18 cellular contexts compared by ENCODE assay signal in the genomic region with DNA sequence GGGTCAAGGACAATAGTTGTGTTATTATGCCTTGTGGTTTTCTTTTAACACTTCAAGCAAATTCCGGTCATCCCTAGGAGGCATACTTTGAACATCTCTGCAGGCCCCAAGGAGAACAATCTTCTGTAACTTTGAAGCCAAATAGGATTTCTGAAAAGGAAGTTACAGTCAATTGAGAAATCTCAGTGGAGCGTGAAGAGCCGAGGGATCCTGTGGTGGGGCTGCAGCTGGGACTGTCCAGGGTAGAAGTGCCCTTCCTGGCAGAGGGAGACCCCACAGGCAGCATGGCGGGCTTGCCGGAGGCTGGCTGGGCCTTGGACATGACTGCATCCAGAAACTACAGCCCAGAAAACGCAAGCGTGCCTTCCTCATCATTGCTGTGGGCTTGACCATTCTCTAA.
"Had no signal": no experiment of that assay in that cellular context is flagged by ENCODE, and none has a peak within 500 bp of the region (broad histone marks: within the 10 kb centered on the region; RNA-seq: fewer than 3 reads in every experiment).

No MANE protein-coding gene starts in this region.

- H3K36me3 Mint-ChIP-seq: activated naive CD4-positive, alpha-beta T cell treated with anti-CD3 and anti-CD28 coated beads, Interleukin-2, amount 50 U/mL, for 72 hours had no signal

- H3K27me3 ChIP-seq: esophagus squamous epithelium, right lobe of liver, spleen had no signal

- H3K27ac Mint-ChIP-seq: activated CD4-positive, alpha-beta T cell treated with anti-CD3 and anti-CD28 coated beads, Interleukin-2, amount 10 ng/mL, durations not matched to agents 7 days and 5 days; activated naive CD4-positive, alpha-beta T cell treated with anti-CD3 and anti-CD28 coated beads, Interleukin-2, amount 50 U/mL, for 72 hours; naive thymus-derived CD4-positive, alpha-beta T cell; WTC11 had no signal

- H3K4me1 Mint-ChIP-seq: activated CD4-positive, alpha-beta T cell treated with anti-CD3 and anti-CD28 coated beads, Interleukin-2, amount 10 ng/mL, durations not matched to agents 7 days and 5 days had no signal

- H3K27me3 Mint-ChIP-seq: activated CD4-positive, alpha-beta T cell treated with anti-CD3 and anti-CD28 coated beads, Interleukin-2, amount 10 ng/mL, durations not matched to agents 7 days and 5 days had no signal

- DNase-seq: activated CD4-positive, alpha-beta T cell treated with anti-CD3 and anti-CD28 coated beads, Interleukin-2, amount 10 ng/mL, durations not matched to agents 7 days and 5 days; activated effector memory CD4-positive, alpha-beta T cell treated with anti-CD3 and anti-CD28 coated beads, Interleukin-2, amount 50 U/mL, for 16 hours; activated T-cell treated with anti-CD3 and anti-CD28 coated beads, Interleukin-2, amount 50 U/mL, for 4 hours; amygdala; cerebellar nuclear complex; esophagus squamous epithelium; foreskin melanocyte; left cardiac atrium; naive thymus-derived CD4-positive, alpha-beta T cell; right lobe of liver; spleen; stimulated activated CD4-positive, alpha-beta T cell treated with anti-CD3 and anti-CD28 coated beads, Interleukin-1b, Interleukin-23, amount 100 ng/mL, for 48 hours; stimulated activated naive CD4-positive, alpha-beta T cell treated with Interleukin-2 at 50 U/mL for 16 hours; trophoblast cell had no signal

- H3K36me3 ChIP-seq: esophagus squamous epithelium, prostate gland, right lobe of liver, spleen had no signal

- H3K4me3 Mint-ChIP-seq: activated CD4-positive, alpha-beta T cell treated with anti-CD3 and anti-CD28 coated beads, Interleukin-2, amount 10 ng/mL, durations not matched to agents 7 days and 5 days; activated T-cell treated with anti-CD3 and anti-CD28 coated beads, Interleukin-2, amount 50 U/mL, for 4 hours; naive thymus-derived CD4-positive, alpha-beta T cell; WTC11 had no signal

- H3K4me3 ChIP-seq: esophagus squamous epithelium, lung, prostate gland, right lobe of liver, spleen had no signal

- H3K9me3 Mint-ChIP-seq: activated CD4-positive, alpha-beta T cell treated with anti-CD3 and anti-CD28 coated beads, Interleukin-2, amount 10 ng/mL, durations not matched to agents 7 days and 5 days; activated naive CD4-positive, alpha-beta T cell treated with anti-CD3 and anti-CD28 coated beads, Interleukin-2, amount 50 U/mL, for 72 hours; activated T-cell treated with anti-CD3 and anti-CD28 coated beads, Interleukin-2, amount 50 U/mL, for 4 hours had no signal

- H3K9me3 ChIP-seq: esophagus squamous epithelium, prostate gland, right lobe of liver, spleen had no signal

- H3K27ac ChIP-seq: esophagus squamous epithelium, prostate gland, right lobe of liver, spleen had no signal

- H3K4me1 ChIP-seq: esophagus squamous epithelium, prostate gland, right lobe of liver, spleen had no signal
